In genomic region chr15:68000754-68001153, GRCh38 we compare ENCODE assay signal across 23 cellular contexts.
"Had no signal": no experiment of that assay in that cellular context is flagged by ENCODE, and none has a peak within 500 bp of the region (broad histone marks: within the 10 kb centered on the region; RNA-seq: fewer than 3 reads in every experiment).

No MANE protein-coding gene starts in this region.

- H3K36me3 Mint-ChIP-seq: immature natural killer cell, mesothelial cell of epicardium, naive B cell had no signal

- H3K4me3 Mint-ChIP-seq: immature natural killer cell, mesothelial cell of epicardium, naive B cell had no signal

- H3K9me3 ChIP-seq: esophagus muscularis mucosa, gastroesophageal sphincter, heart left ventricle, left lung, lower lobe of right lung, mucosa of descending colon had no signal

- FAIRE-seq: colon, endothelial cell of umbilical vein, frontal cortex, keratinocyte had no signal

- H3K4me1 Mint-ChIP-seq: immature natural killer cell had no signal

- H3K36me3 ChIP-seq: esophagus muscularis mucosa, gastroesophageal sphincter, heart left ventricle, left lung, lower lobe of right lung had no signal

- H3K27ac ChIP-seq: coronary artery, dorsolateral prefrontal cortex, esophagus muscularis mucosa, foreskin keratinocyte, gastroesophageal sphincter, heart left ventricle, hepatocyte, left lung, lower lobe of right lung had no signal

- H3K4me2 ChIP-seq: hepatocyte had no signal

- H3K27me3 ChIP-seq: dorsolateral prefrontal cortex, esophagus muscularis mucosa, foreskin keratinocyte, gastroesophageal sphincter, heart left ventricle, hepatocyte, left lung had no signal

- H2AFZ ChIP-seq: hepatocyte had no signal

- H3K79me2 ChIP-seq: hepatocyte had no signal

- DNase-seq: dorsolateral prefrontal cortex; effector CD4-positive, alpha-beta T cell; effector memory CD4-positive, alpha-beta T cell; foreskin keratinocyte; heart left ventricle; hypothalamus; immature natural killer cell; left cardiac atrium; left lung; left ventricle myocardium superior; lower lobe of right lung; mesenchymal stem cell; mucosa of descending colon; naive B cell had no signal

- ATAC-seq: foreskin keratinocyte, gastroesophageal sphincter, heart left ventricle, left cardiac atrium, left lung, left ventricle myocardium superior, lower lobe of right lung, mucosa of descending colon had no signal

- H3K27ac Mint-ChIP-seq: immature natural killer cell, mesothelial cell of epicardium, naive B cell had no signal

- H3K4me1 ChIP-seq: gastroesophageal sphincter, lower lobe of right lung had no signal

- H3K4me3 ChIP-seq: coronary artery, dorsolateral prefrontal cortex, esophagus muscularis mucosa, gastroesophageal sphincter, heart left ventricle, hepatocyte, left lung, lower lobe of right lung, mucosa of descending colon had no signal

- H3K9me3 Mint-ChIP-seq: immature natural killer cell, mesothelial cell of epicardium had no signal
